In genomic region chr19:5985098-5985783, GRCh38 we compare ENCODE assay signal across 1 cellular context.
A peak's percentile ranks its signal among the peaks of the same experiment; 100 is the strongest.
TF ChIP-seq lines count a peak whose summit lies in the region.

No MANE protein-coding gene starts in this region.

TF ChIP-seq in K562, 482 proteins besides CTCF, POLR2A, EP300 and RAD21 (continued from another document):
- TF ChIP-seq, protein P1, sequence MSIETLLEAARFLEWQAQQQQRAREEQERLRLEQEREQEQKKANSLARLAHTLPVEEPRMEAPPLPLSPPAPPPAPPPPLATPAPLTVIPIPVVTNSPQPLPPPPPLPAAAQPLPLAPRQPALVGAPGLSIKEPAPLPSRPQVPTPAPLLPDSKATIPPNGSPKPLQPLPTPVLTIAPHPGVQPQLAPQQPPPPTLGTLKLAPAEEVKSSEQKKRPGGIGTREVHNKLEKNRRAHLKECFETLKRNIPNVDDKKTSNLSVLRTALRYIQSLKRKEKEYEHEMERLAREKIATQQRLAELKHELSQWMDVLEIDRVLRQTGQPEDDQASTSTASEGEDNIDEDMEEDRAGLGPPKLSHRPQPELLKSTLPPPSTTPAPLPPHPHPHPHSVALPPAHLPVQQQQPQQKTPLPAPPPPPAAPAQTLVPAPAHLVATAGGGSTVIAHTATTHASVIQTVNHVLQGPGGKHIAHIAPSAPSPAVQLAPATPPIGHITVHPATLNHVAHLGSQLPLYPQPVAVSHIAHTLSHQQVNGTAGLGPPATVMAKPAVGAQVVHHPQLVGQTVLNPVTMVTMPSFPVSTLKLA (conservative IDR thresholded peaks at IDR 0.05) = peak in 1 of 2 experiments; percentile 39; a peak in 1 of 4 replicates
- no peak for TF ChIP-seq ZBTB43 (CRISPR knock-in tag; IDR thresholded peaks at IDR 0.05)
- TF ChIP-seq ZBTB33 (CRISPR knock-in tag; IDR thresholded peaks at IDR 0.05) = no peak
- TF ChIP-seq, protein P2, sequence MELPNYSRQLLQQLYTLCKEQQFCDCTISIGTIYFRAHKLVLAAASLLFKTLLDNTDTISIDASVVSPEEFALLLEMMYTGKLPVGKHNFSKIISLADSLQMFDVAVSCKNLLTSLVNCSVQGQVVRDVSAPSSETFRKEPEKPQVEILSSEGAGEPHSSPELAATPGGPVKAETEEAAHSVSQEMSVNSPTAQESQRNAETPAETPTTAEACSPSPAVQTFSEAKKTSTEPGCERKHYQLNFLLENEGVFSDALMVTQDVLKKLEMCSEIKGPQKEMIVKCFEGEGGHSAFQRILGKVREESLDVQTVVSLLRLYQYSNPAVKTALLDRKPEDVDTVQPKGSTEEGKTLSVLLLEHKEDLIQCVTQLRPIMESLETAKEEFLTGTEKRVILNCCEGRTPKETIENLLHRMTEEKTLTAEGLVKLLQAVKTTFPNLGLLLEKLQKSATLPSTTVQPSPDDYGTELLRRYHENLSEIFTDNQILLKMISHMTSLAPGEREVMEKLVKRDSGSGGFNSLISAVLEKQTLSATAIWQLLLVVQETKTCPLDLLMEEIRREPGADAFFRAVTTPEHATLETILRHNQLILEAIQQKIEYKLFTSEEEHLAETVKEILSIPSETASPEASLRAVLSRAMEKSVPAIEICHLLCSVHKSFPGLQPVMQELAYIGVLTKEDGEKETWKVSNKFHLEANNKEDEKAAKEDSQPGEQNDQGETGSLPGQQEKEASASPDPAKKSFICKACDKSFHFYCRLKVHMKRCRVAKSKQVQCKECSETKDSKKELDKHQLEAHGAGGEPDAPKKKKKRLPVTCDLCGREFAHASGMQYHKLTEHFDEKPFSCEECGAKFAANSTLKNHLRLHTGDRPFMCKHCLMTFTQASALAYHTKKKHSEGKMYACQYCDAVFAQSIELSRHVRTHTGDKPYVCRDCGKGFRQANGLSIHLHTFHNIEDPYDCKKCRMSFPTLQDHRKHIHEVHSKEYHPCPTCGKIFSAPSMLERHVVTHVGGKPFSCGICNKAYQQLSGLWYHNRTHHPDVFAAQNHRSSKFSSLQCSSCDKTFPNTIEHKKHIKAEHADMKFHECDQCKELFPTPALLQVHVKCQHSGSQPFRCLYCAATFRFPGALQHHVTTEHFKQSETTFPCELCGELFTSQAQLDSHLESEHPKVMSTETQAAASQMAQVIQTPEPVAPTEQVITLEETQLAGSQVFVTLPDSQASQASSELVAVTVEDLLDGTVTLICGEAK (IDR thresholded peaks at IDR 0.05) = no peak
- TF ChIP-seq, protein P2 (CRISPR knock-in tag; IDR thresholded peaks at IDR 0.05) = no peak
- no peak for TF ChIP-seq CHD4 (IDR thresholded peaks at IDR 0.05; ENCODE audit: insufficient read depth, insufficient replicate concordance, low read depth, low read length, poor library complexity, severe bottlenecking)
- TF ChIP-seq MXD1 (CRISPR knock-in tag; IDR thresholded peaks at IDR 0.05; ENCODE audit: borderline replicate concordance, poor library complexity, severe bottlenecking) = no peak
- no peak for TF ChIP-seq ZNF324 (CRISPR knock-in tag; IDR thresholded peaks at IDR 0.05)
- TF ChIP-seq LEF1 (IDR thresholded peaks at IDR 0.05) = peak; percentile 34; the same call in 1 of the 2 replicates
TF ChIP-seq in K562: peak in this region for 87.
